12 cellular contexts compared by ENCODE assay signal in the genomic region with DNA sequence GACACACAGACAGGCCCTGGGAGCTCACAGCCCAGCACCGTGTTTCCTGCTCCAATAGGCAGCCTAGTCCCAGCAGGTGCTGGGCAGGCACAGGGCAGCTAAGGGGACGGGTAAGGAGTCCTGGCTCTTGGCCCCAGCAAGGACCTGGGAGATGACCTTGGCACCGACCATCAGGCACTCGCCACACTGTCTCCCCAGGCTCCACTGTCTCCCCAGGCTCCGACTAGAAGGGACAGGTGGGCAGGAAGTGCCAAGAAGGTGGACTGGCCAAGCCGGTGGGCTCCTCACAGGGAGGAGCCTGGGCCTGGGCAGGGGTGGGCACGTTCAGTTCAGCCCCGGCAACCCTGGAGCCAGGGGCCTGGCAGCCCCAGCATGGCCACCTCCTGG.
DNase-seq lines count a peak whose midpoint lies in the region; ATAC-seq and TF ChIP-seq lines count a peak whose summit lies in the region.
"Had no signal": no experiment of that assay in that cellular context is flagged by ENCODE, and none has a peak within 500 bp of the region (broad histone marks: within the 10 kb centered on the region; RNA-seq: fewer than 3 reads in every experiment).

No MANE protein-coding gene starts in this region.

- no peaks in the 10 kb centered on the region for H3K27me3 ChIP-seq in BLaER1
- H3K27me3 ChIP-seq in IMR-90 (ENCODE audit: control insufficient read depth, insufficient read depth, low read length), result peaks cover 3% of the 10 kb centered on the region; the same call in 1 of the 2 replicates
- H3K27me3 ChIP-seq: dorsolateral prefrontal cortex had no signal

- H3K27me3 Mint-ChIP-seq in chondrocyte (ENCODE audit: low read depth), result no peaks in the 10 kb centered on the region
- H3K27me3 Mint-ChIP-seq in natural killer cell treated with Interleukin-12 subunit alpha and Interleukin-12 subunit beta and Interleukin-15 and Interleukin-18, amount 100 ng/mL, for 72 hours, result peaks cover 0 to 2% of the 10 kb centered on the region in 2 donors

- H3K18ac ChIP-seq in IMR-90 (ENCODE audit: low read depth, low read length), result no peak overlapping the region

- no peaks in the 10 kb centered on the region for H3K36me3 Mint-ChIP-seq in chondrocyte (ENCODE audit: low read depth)
- H3K36me3 Mint-ChIP-seq in natural killer cell treated with Interleukin-12 subunit alpha and Interleukin-12 subunit beta and Interleukin-15 and Interleukin-18, amount 100 ng/mL, for 72 hours, result no peaks in the 10 kb centered on the region
- H3K36me3 Mint-ChIP-seq: CD8-positive, alpha-beta memory T cell; immature natural killer cell had no signal

- H3K4me1 ChIP-seq in BLaER1 (peaks cover 62% of the 10 kb centered on the region), IMR-90 (ENCODE audit: control insufficient read depth, insufficient read depth, low read length) (no peaks in the 10 kb centered on the region)
- H3K4me1 ChIP-seq: HAP-1 had no signal

- dilution Hi-C loops in IMR-90 (cut with HindIII; ENCODE audit: low sequenced_read_pairs, unreplicated experiment), result no loop called here

- H3K9me3 ChIP-seq in BLaER1 (no peaks in the 10 kb centered on the region), IMR-90 (ENCODE audit: control insufficient read depth, insufficient read depth, low read length) (no peaks in the 10 kb centered on the region)
- H3K9me3 ChIP-seq: HAP-1 had no signal

- no peaks in the 10 kb centered on the region for H4K20me1 ChIP-seq in BLaER1
- H4K20me1 ChIP-seq in IMR-90 (ENCODE audit: insufficient read depth, low read length), result no peaks in the 10 kb centered on the region

- no peak overlapping the region for H2BK5ac ChIP-seq in IMR-90 (ENCODE audit: low read depth, low read length, poor library complexity, severe bottlenecking)

- H3K27ac ChIP-seq in BLaER1 (no peak overlapping the region), IMR-90 (ENCODE audit: insufficient read depth, low read length) (no peak overlapping the region)

- no peak for TF ChIP-seq RAD21 in IMR-90 (IDR thresholded peaks at IDR 0.05; ENCODE audit: low read length)

- H3K9me1 ChIP-seq in IMR-90 (ENCODE audit: insufficient read depth, low read length), result no peaks in the 10 kb centered on the region

- H3K4me3 ChIP-seq in BLaER1 (no peak overlapping the region), IMR-90 (ENCODE audit: insufficient read depth, low read depth, low read length) (no peak overlapping the region)
- H3K4me3 ChIP-seq: dorsolateral prefrontal cortex, HAP-1 had no signal

- peaks cover 4% of the 10 kb centered on the region for H3K4me1 Mint-ChIP-seq in chondrocyte (ENCODE audit: low read depth)
- peaks cover 0 to 2% of the 10 kb centered on the region in 2 donors for H3K4me1 Mint-ChIP-seq in natural killer cell treated with Interleukin-12 subunit alpha and Interleukin-12 subunit beta and Interleukin-15 and Interleukin-18, amount 100 ng/mL, for 72 hours (ENCODE audit: low read depth in 2 of 2)
- H3K4me1 Mint-ChIP-seq: CD8-positive, alpha-beta memory T cell; immature natural killer cell had no signal

- no peak overlapping the region for H2AK9ac ChIP-seq in IMR-90 (replicated peaks; ENCODE audit: low read depth, low read length, poor library complexity)

- in situ Hi-C loops in IMR-90 (cut with MboI; ENCODE audit: low sequenced_read_pairs), result no loop called here

- H3K4me2 ChIP-seq in BLaER1, result peak overlapping the region; percentile 84; the same call in 1 of the 2 replicates
- H3K4me2 ChIP-seq in IMR-90 (ENCODE audit: low read depth, low read length), result no peak overlapping the region

- no peak overlapping the region for H3K23ac ChIP-seq in IMR-90 (ENCODE audit: low read depth, low read length)

- TF ChIP-seq CTCF in IMR-90 (conservative IDR thresholded peaks at IDR 0.05; ENCODE audit: low read depth, low read length), result no peak
- peak; percentile 44 for TF ChIP-seq CTCF in chondrocyte (IDR thresholded peaks at IDR 0.05)

- CTCF ChIA-PET in IMR-90 (lab: Yijun Ruan, JAX), result interaction anchor here (0.6 to 1.3 kb wide), 11 partner anchors 13 to 463 kb away, joined by 3 to 13 read pairs (median 4); no protein-coding TSS in a partner anchor

- POLR2A ChIA-PET in IMR-90 (lab: Charles Lee; ENCODE audit: unreplicated experiment), result no interaction called here

- no peak overlapping the region for H3K14ac ChIP-seq in IMR-90 (replicated peaks; ENCODE audit: low read depth, low read length)

- H2BK15ac ChIP-seq in IMR-90 (ENCODE audit: low read depth, low read length), result no peak overlapping the region

- H3K9ac ChIP-seq in BLaER1 (no peak overlapping the region), IMR-90 (ENCODE audit: low read depth, low read length) (no peak overlapping the region)

- H3K27ac Mint-ChIP-seq in chondrocyte (ENCODE audit: unreplicated experiment), result no peak overlapping the region
- no peak overlapping the region for H3K27ac Mint-ChIP-seq in natural killer cell treated with Interleukin-12 subunit alpha and Interleukin-12 subunit beta and Interleukin-15 and Interleukin-18, amount 100 ng/mL, for 72 hours
- H3K27ac Mint-ChIP-seq: immature natural killer cell had no signal

- no peak for TF ChIP-seq POLR2A in IMR-90 (IDR thresholded peaks at IDR 0.05; ENCODE audit: low read depth, low read length)

- no peaks in the 10 kb centered on the region for H3K79me1 ChIP-seq in IMR-90 (ENCODE audit: low read depth in 1 of 2, low read length in 2 of 2)

- peak overlapping the region; percentile 84 for H2AFZ ChIP-seq in IMR-90 (replicated peaks; ENCODE audit: low read length, poor library complexity)

- no peaks in the 10 kb centered on the region for H3K9me3 Mint-ChIP-seq in chondrocyte (ENCODE audit: low read depth)
- H3K9me3 Mint-ChIP-seq in natural killer cell treated with Interleukin-12 subunit alpha and Interleukin-12 subunit beta and Interleukin-15 and Interleukin-18, amount 100 ng/mL, for 72 hours, result no peaks in the 10 kb centered on the region
- H3K9me3 Mint-ChIP-seq: CD8-positive, alpha-beta memory T cell; immature natural killer cell had no signal

- intact Hi-C loops in IMR-90 (cut with micrococcal nuclease), result loop anchor here (1.0 to 2.0 kb wide), 4 partner anchors 63 to 207 kb away; no protein-coding TSS in a partner anchor

- no peak overlapping the region for H2BK20ac ChIP-seq in IMR-90 (ENCODE audit: low read depth, low read length)

- H3K4me3 Mint-ChIP-seq in chondrocyte (ENCODE audit: unreplicated experiment), result no peak overlapping the region
- H3K4me3 Mint-ChIP-seq in natural killer cell treated with Interleukin-12 subunit alpha and Interleukin-12 subunit beta and Interleukin-15 and Interleukin-18, amount 100 ng/mL, for 72 hours, result no peak overlapping the region
- H3K4me3 Mint-ChIP-seq: CD8-positive, alpha-beta memory T cell; immature natural killer cell had no signal

- no peak overlapping the region for H2AK5ac ChIP-seq in IMR-90 (ENCODE audit: low read depth, low read length)

- H4K91ac ChIP-seq in IMR-90 (ENCODE audit: insufficient read depth, low read depth, low read length), result no peak overlapping the region

- H4K5ac ChIP-seq in IMR-90 (ENCODE audit: low read depth, low read length), result no peak overlapping the region

- no peak overlapping the region for H3K4ac ChIP-seq in IMR-90 (ENCODE audit: low read depth, low read length)

- H4K8ac ChIP-seq in IMR-90 (ENCODE audit: low read depth in 2 of 2, low read length in 2 of 2), result no peak overlapping the region

- WGBS in IMR-90 (ENCODE audit: extremely low coverage in 2 of 2, insufficient read length in 1 of 2), 2 experiments, result no CpG with 5 or more reads among the region's 8 CpGs

- ATAC-seq in IMR-90 (ENCODE audit: low read depth), result peak; percentile 27
- ATAC-seq in natural killer cell treated with Interleukin-12 subunit alpha and Interleukin-12 subunit beta and Interleukin-15 and Interleukin-18, amount 100 ng/mL, for 72 hours, result peak; percentile 2 to 23

- no peaks in the 10 kb centered on the region for H3K36me3 ChIP-seq in BLaER1
- no peaks in the 10 kb centered on the region for H3K36me3 ChIP-seq in IMR-90 (ENCODE audit: control insufficient read depth, insufficient read depth, low read length)
- H3K36me3 ChIP-seq: HAP-1 had no signal

- no peak overlapping the region for H3K56ac ChIP-seq in IMR-90 (ENCODE audit: extremely low read depth, insufficient read depth, low read length)

- DNase-seq in IMR-90 (no peak), chondrocyte (ENCODE audit: low spot score) (no peak), NCI-H2227 treated with DMSO at 0.1 percent for 48 hours (lab: John Stamatoyannopoulos, UW) (no peak), HuH-7.5 (ENCODE audit: low spot score) (no peak), GM19240 (ENCODE audit: insufficient read length, low spot score) (no peak)
- DNase-seq in natural killer cell treated with Interleukin-12 subunit alpha and Interleukin-12 subunit beta and Interleukin-15 and Interleukin-18, amount 100 ng/mL, for 72 hours (ENCODE audit: low spot score), result peak; percentile 58
- no peak for DNase-seq in stimulated activated CD4-positive, alpha-beta T cell treated with anti-CD3 and anti-CD28 coated beads, Interleukin-4, amount 100 ng/mL, for 1 hour

- H2BK120ac ChIP-seq in IMR-90 (ENCODE audit: low read depth, low read length), result no peak overlapping the region

- BruUV-seq in IMR-90 (replicated peaks; lab: Mats Ljungman, UMichigan), result no TSS peak

TF ChIP-seq in IMR-90, 13 proteins besides CTCF, POLR2A, EP300 and RAD21 (continues in another document):
- TF ChIP-seq, protein P1, sequence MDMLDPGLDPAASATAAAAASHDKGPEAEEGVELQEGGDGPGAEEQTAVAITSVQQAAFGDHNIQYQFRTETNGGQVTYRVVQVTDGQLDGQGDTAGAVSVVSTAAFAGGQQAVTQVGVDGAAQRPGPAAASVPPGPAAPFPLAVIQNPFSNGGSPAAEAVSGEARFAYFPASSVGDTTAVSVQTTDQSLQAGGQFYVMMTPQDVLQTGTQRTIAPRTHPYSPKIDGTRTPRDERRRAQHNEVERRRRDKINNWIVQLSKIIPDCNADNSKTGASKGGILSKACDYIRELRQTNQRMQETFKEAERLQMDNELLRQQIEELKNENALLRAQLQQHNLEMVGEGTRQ (IDR thresholded peaks at IDR 0.05; ENCODE audit: low read depth, low read length), result no peak
- TF ChIP-seq, protein P2, sequence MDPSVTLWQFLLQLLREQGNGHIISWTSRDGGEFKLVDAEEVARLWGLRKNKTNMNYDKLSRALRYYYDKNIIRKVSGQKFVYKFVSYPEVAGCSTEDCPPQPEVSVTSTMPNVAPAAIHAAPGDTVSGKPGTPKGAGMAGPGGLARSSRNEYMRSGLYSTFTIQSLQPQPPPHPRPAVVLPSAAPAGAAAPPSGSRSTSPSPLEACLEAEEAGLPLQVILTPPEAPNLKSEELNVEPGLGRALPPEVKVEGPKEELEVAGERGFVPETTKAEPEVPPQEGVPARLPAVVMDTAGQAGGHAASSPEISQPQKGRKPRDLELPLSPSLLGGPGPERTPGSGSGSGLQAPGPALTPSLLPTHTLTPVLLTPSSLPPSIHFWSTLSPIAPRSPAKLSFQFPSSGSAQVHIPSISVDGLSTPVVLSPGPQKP (IDR thresholded peaks at IDR 0.05; ENCODE audit: borderline replicate concordance, low read depth, low read length), result no peak
- TF ChIP-seq SMC3 (IDR thresholded peaks at IDR 0.05; ENCODE audit: low read depth, low read length) (no peak), RFX5 (IDR thresholded peaks at IDR 0.05; ENCODE audit: low read depth, low read length) (no peak), MAZ (IDR thresholded peaks at IDR 0.05; ENCODE audit: borderline replicate concordance, low read depth, low read length) (no peak), FOS (IDR thresholded peaks at IDR 0.05; ENCODE audit: low read depth, low read length) (no peak)
